ENCODE assay signal across 19 cellular contexts in the genomic region with DNA sequence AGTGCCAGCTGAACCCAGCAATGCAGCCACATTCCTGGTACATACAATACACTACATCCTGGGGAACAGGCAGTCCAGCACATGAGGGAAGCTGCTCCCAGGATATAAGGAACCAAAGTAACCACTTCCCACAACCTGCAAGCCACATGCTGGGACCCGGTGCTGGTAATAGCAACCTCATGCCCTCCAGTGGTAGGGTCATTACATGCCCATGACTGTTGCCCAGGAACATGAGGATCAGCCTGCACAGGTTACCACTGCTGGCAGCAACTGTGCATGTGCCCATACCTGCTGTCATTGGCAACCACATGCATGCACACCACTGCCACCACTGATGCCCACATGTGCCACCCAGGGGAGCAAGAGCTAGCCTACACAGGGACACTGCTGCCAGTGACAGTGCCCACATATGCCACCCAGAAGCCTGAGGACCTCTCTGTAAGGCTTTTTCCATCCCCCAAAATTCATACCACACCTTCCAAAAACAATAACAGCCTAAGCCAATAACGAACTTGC.
"Had no signal": no experiment of that assay in that cellular context is flagged by ENCODE, and none has a peak within 500 bp of the region (broad histone marks: within the 10 kb centered on the region; RNA-seq: fewer than 3 reads in every experiment).

No MANE protein-coding gene starts in this region.

- H3K27ac Mint-ChIP-seq: activated CD4-positive, alpha-beta T cell treated with anti-CD3 and anti-CD28 coated beads for 36 hours; activated CD8-positive, alpha-beta T cell treated with anti-CD3 and anti-CD28 coated beads, Interleukin-2, amount 10 ng/mL, durations not matched to agents 7 days and 5 days; activated T-cell treated with anti-CD3 and anti-CD28 coated beads, Interleukin-2, amount 50 U/mL, for 24 hours; dendritic cell treated with granulocyte-macrophage colony-stimulating factor and Interleukin-4, amounts not matched to agents 40 ng/mL and 50 ng/mL, for 4 days; nephron progenitor cell had no signal

- H3K4me3 Mint-ChIP-seq: activated CD4-positive, alpha-beta T cell treated with anti-CD3 and anti-CD28 coated beads for 36 hours; activated CD8-positive, alpha-beta T cell treated with anti-CD3 and anti-CD28 coated beads, Interleukin-2, amount 10 ng/mL, durations not matched to agents 7 days and 5 days; activated T-cell treated with anti-CD3 and anti-CD28 coated beads, Interleukin-2, amount 50 U/mL, for 24 hours; dendritic cell treated with granulocyte-macrophage colony-stimulating factor and Interleukin-4, amounts not matched to agents 40 ng/mL and 50 ng/mL, for 4 days; nephron progenitor cell had no signal

- H3K4me1 Mint-ChIP-seq: activated CD4-positive, alpha-beta T cell treated with anti-CD3 and anti-CD28 coated beads for 36 hours; nephron progenitor cell had no signal

- H3K27me3 Mint-ChIP-seq: activated CD4-positive, alpha-beta T cell treated with anti-CD3 and anti-CD28 coated beads for 36 hours; activated T-cell treated with anti-CD3 and anti-CD28 coated beads, Interleukin-2, amount 50 U/mL, for 24 hours; dendritic cell treated with granulocyte-macrophage colony-stimulating factor and Interleukin-4, amounts not matched to agents 40 ng/mL and 50 ng/mL, for 4 days had no signal

- DNase-seq: activated CD4-positive, alpha-beta T cell treated with anti-CD3 and anti-CD28 coated beads for 36 hours; activated CD8-positive, alpha-beta T cell treated with anti-CD3 and anti-CD28 coated beads, Interleukin-2, amount 10 ng/mL, durations not matched to agents 7 days and 5 days; activated naive CD4-positive, alpha-beta T cell treated with anti-CD3 and anti-CD28 coated beads, Interleukin-2, amount 50 U/mL, for 16 hours; activated T-cell treated with anti-CD3 and anti-CD28 coated beads, Interleukin-2, amount 50 U/mL, for 24 hours; effector CD8-positive, alpha-beta T cell; heart right ventricle; left lung; midbrain; nephron progenitor cell; stimulated activated naive CD8-positive, alpha-beta T cell treated with anti-CD3 and anti-CD28 coated beads, Interleukin-15, Interleukin-2, amounts not matched to agents 100 U/mL and 50 U/mL, for 24 hours; substantia nigra had no signal

- ATAC-seq: activated CD4-positive, alpha-beta T cell treated with anti-CD3 and anti-CD28 coated beads for 36 hours; activated CD8-positive, alpha-beta T cell treated with anti-CD3 and anti-CD28 coated beads, Interleukin-2, amount 10 ng/mL, durations not matched to agents 7 days and 5 days; heart right ventricle; left lung; stimulated activated naive CD8-positive, alpha-beta T cell treated with anti-CD3 and anti-CD28 coated beads, Interleukin-15, Interleukin-2, amounts not matched to agents 100 U/mL and 50 U/mL, for 24 hours had no signal

- H3K27ac ChIP-seq: ascending aorta, esophagus muscularis mucosa, heart right ventricle, left lung, prostate gland, right atrium auricular region, skin epidermis, tibial nerve, vagina had no signal

- H3K9me3 Mint-ChIP-seq: nephron progenitor cell had no signal

- H3K4me1 ChIP-seq: ascending aorta, esophagus muscularis mucosa, heart right ventricle, left lung, prostate gland, right atrium auricular region, tibial nerve, vagina had no signal

- H3K27me3 ChIP-seq: ascending aorta, esophagus muscularis mucosa, heart right ventricle, left lung, right atrium auricular region, tibial nerve, vagina had no signal
